ENCODE assay signal across 1 cellular context in the genomic region with DNA sequence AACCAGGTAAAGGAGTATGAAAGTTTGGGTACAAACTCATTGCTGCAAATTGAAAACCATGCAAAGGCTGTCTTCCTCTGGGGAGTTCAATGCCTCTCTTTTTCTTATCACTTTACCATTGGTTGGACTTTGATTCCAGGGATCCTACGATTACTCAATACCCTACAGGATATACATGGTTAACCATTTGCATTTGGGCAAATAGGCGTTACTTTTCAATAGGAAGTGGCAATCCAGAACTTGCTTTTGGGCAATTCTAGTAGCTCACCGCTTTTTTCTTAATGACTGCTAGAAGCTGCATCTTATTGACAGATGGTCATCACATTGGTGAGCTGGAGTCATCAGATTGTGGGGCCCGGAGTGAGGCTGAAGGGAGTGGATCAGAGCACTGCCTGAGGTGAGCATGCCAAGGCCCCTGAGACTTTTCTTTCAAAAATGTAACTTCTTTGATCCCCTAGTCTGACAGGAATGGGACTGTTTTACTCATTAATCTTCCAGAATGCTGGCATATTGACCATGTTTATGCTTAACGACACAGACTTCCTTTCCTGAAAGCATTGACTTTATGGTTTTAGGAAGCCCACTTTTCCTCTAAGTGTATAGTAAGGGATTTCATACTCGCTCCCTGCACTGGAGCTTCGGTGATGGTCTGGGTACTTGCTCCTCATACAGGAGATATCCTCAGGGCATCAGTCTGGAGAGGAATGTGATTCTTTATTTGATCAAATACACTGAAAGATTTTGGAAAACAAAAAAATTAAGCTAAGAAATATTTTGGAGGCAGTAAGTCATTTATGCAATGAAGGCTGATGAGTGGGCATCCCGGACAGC.
TF ChIP-seq lines count a peak whose summit lies in the region.

A gene (plus strand): TSS at position 270 of the 831 bp plus-strand sequence. CDS start 13,039 bp downstream, outside the sequence.

TF ChIP-seq in HepG2, 621 proteins besides CTCF, POLR2A, EP300 and RAD21 (continued from another document and continues in another):
- TF ChIP-seq, protein P1, sequence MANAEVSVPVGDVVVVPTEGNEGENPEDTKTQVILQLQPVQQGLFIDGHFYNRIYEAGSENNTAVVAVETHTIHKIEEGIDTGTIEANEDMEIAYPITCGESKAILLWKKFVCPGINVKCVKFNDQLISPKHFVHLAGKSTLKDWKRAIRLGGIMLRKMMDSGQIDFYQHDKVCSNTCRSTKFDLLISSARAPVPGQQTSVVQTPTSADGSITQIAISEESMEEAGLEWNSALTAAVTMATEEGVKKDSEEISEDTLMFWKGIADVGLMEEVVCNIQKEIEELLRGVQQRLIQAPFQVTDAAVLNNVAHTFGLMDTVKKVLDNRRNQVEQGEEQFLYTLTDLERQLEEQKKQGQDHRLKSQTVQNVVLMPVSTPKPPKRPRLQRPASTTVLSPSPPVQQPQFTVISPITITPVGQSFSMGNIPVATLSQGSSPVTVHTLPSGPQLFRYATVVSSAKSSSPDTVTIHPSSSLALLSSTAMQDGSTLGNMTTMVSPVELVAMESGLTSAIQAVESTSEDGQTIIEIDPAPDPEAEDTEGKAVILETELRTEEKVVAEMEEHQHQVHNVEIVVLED (CRISPR knock-in tag; IDR thresholded peaks at IDR 0.05; ENCODE audit: borderline replicate concordance), result no peak; the same call in 1 of the 2 replicates
- TF ChIP-seq, protein P2, sequence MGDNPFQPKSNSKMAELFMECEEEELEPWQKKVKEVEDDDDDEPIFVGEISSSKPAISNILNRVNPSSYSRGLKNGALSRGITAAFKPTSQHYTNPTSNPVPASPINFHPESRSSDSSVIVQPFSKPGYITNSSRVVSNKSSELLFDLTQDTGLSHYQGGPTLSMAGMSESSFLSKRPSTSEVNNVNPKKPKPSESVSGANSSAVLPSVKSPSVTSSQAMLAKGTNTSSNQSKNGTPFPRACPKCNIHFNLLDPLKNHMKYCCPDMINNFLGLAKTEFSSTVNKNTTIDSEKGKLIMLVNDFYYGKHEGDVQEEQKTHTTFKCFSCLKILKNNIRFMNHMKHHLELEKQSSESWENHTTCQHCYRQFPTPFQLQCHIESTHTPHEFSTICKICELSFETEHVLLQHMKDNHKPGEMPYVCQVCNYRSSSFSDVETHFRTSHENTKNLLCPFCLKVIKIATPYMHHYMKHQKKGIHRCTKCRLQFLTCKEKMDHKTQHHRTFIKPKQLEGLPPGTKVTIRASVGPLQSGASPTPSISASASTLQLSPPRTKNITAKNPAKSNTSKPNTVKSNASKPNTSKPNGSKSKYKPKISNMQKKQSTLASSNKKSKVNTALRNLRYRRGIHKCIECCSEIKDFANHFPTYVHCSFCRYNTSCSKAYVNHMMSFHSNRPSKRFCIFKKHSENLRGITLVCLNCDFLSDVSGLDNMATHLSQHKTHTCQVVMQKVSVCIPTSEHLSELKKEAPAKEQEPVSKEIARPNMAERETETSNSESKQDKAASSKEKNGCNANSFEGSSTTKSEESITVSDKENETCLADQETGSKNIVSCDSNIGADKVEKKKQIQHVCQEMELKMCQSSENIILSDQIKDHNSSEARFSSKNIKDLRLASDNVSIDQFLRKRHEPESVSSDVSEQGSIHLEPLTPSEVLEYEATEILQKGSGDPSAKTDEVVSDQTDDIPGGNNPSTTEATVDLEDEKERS (CRISPR knock-in tag; IDR thresholded peaks at IDR 0.05), result no peak
- TF ChIP-seq ZNF557 (CRISPR knock-in tag; IDR thresholded peaks at IDR 0.05) (no peak; the same call in 1 of the 2 replicates), ZNF207 (IDR thresholded peaks at IDR 0.05; ENCODE audit: borderline replicate concordance) (no peak), TARDBP (CRISPR knock-in tag; IDR thresholded peaks at IDR 0.05) (peak; percentile 81), ZNF431 (CRISPR knock-in tag; IDR thresholded peaks at IDR 0.05; ENCODE audit: borderline replicate concordance, low read depth) (no peak), ZNF75D (CRISPR knock-in tag; IDR thresholded peaks at IDR 0.05; ENCODE audit: borderline replicate concordance) (no peak), REPIN1 (CRISPR knock-in tag; IDR thresholded peaks at IDR 0.05; ENCODE audit: borderline replicate concordance, low read depth) (no peak; the same call in 1 of the 2 replicates), ZMYM3 (CRISPR knock-in tag; IDR thresholded peaks at IDR 0.05) (peak; percentile 34; the same call in 1 of the 2 replicates), NR2F2 (IDR thresholded peaks at IDR 0.05; ENCODE audit: borderline replicate concordance, low read depth) (peak; percentile 47; the same call in 1 of the 2 replicates), GTF3A (CRISPR knock-in tag; conservative IDR thresholded peaks at IDR 0.05) (no peak), TOPORS (CRISPR knock-in tag; IDR thresholded peaks at IDR 0.05) (no peak), ZNF546 (CRISPR knock-in tag; conservative IDR thresholded peaks at IDR 0.05) (no peak), ZNF713 (CRISPR knock-in tag; IDR thresholded peaks at IDR 0.05) (no peak), KDM1A (CRISPR knock-in tag; IDR thresholded peaks at IDR 0.05) (no peak), ZEB1 (IDR thresholded peaks at IDR 0.05; ENCODE audit: insufficient replicate concordance, low read depth) (peak; percentile 54), ZBTB7B (CRISPR knock-in tag; IDR thresholded peaks at IDR 0.05) (peak; percentile 27; the same call in 1 of the 2 replicates), TMF1 (CRISPR knock-in tag; IDR thresholded peaks at IDR 0.05; ENCODE audit: low read depth) (no peak), PLRG1 (conservative IDR thresholded peaks at IDR 0.05) (no peak), SCMH1 (CRISPR knock-in tag; IDR thresholded peaks at IDR 0.05; ENCODE audit: borderline replicate concordance) (no peak), ZNF30 (CRISPR knock-in tag; IDR thresholded peaks at IDR 0.05) (no peak), MIXL1 (CRISPR knock-in tag; IDR thresholded peaks at IDR 0.05) (peak; percentile 91; the same call in 1 of the 2 replicates), ZNF570 (CRISPR knock-in tag; IDR thresholded peaks at IDR 0.05; ENCODE audit: borderline replicate concordance) (no peak), PAX8 (CRISPR knock-in tag; IDR thresholded peaks at IDR 0.05; ENCODE audit: borderline replicate concordance) (no peak), DMAP1 (CRISPR knock-in tag; IDR thresholded peaks at IDR 0.05) (peak; percentile 64; the same call in 1 of the 2 replicates), RFXAP (CRISPR knock-in tag; IDR thresholded peaks at IDR 0.05; ENCODE audit: borderline replicate concordance) (0 out of 2 replicates have a peak, but pooled peaks have one; percentile 19)
- TF ChIP-seq, protein P3, sequence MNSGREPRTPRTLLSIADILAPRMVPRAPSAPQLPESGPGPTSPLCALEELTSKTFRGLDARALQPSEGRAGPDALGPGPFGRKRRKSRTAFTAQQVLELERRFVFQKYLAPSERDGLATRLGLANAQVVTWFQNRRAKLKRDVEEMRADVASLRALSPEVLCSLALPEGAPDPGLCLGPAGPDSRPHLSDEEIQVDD (CRISPR knock-in tag; IDR thresholded peaks at IDR 0.05; ENCODE audit: borderline replicate concordance), result no peak
- TF ChIP-seq, protein P4, sequence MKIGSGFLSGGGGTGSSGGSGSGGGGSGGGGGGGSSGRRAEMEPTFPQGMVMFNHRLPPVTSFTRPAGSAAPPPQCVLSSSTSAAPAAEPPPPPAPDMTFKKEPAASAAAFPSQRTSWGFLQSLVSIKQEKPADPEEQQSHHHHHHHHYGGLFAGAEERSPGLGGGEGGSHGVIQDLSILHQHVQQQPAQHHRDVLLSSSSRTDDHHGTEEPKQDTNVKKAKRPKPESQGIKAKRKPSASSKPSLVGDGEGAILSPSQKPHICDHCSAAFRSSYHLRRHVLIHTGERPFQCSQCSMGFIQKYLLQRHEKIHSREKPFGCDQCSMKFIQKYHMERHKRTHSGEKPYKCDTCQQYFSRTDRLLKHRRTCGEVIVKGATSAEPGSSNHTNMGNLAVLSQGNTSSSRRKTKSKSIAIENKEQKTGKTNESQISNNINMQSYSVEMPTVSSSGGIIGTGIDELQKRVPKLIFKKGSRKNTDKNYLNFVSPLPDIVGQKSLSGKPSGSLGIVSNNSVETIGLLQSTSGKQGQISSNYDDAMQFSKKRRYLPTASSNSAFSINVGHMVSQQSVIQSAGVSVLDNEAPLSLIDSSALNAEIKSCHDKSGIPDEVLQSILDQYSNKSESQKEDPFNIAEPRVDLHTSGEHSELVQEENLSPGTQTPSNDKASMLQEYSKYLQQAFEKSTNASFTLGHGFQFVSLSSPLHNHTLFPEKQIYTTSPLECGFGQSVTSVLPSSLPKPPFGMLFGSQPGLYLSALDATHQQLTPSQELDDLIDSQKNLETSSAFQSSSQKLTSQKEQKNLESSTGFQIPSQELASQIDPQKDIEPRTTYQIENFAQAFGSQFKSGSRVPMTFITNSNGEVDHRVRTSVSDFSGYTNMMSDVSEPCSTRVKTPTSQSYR (CRISPR knock-in tag; IDR thresholded peaks at IDR 0.05; ENCODE audit: borderline replicate concordance), result no peak; the same call in 1 of the 2 replicates
- TF ChIP-seq, protein P5, sequence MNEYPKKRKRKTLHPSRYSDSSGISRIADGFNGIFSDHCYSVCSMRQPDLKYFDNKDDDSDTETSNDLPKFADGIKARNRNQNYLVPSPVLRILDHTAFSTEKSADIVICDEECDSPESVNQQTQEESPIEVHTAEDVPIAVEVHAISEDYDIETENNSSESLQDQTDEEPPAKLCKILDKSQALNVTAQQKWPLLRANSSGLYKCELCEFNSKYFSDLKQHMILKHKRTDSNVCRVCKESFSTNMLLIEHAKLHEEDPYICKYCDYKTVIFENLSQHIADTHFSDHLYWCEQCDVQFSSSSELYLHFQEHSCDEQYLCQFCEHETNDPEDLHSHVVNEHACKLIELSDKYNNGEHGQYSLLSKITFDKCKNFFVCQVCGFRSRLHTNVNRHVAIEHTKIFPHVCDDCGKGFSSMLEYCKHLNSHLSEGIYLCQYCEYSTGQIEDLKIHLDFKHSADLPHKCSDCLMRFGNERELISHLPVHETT (CRISPR knock-in tag; conservative IDR thresholded peaks at IDR 0.05), result no peak
- TF ChIP-seq, protein P6, sequence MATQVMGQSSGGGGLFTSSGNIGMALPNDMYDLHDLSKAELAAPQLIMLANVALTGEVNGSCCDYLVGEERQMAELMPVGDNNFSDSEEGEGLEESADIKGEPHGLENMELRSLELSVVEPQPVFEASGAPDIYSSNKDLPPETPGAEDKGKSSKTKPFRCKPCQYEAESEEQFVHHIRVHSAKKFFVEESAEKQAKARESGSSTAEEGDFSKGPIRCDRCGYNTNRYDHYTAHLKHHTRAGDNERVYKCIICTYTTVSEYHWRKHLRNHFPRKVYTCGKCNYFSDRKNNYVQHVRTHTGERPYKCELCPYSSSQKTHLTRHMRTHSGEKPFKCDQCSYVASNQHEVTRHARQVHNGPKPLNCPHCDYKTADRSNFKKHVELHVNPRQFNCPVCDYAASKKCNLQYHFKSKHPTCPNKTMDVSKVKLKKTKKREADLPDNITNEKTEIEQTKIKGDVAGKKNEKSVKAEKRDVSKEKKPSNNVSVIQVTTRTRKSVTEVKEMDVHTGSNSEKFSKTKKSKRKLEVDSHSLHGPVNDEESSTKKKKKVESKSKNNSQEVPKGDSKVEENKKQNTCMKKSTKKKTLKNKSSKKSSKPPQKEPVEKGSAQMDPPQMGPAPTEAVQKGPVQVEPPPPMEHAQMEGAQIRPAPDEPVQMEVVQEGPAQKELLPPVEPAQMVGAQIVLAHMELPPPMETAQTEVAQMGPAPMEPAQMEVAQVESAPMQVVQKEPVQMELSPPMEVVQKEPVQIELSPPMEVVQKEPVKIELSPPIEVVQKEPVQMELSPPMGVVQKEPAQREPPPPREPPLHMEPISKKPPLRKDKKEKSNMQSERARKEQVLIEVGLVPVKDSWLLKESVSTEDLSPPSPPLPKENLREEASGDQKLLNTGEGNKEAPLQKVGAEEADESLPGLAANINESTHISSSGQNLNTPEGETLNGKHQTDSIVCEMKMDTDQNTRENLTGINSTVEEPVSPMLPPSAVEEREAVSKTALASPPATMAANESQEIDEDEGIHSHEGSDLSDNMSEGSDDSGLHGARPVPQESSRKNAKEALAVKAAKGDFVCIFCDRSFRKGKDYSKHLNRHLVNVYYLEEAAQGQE (IDR thresholded peaks at IDR 0.05; ENCODE audit: borderline replicate concordance in 1 of 2, low read depth in 1 of 2, low read length in 2 of 2), result no peak
- TF ChIP-seq, protein P7, sequence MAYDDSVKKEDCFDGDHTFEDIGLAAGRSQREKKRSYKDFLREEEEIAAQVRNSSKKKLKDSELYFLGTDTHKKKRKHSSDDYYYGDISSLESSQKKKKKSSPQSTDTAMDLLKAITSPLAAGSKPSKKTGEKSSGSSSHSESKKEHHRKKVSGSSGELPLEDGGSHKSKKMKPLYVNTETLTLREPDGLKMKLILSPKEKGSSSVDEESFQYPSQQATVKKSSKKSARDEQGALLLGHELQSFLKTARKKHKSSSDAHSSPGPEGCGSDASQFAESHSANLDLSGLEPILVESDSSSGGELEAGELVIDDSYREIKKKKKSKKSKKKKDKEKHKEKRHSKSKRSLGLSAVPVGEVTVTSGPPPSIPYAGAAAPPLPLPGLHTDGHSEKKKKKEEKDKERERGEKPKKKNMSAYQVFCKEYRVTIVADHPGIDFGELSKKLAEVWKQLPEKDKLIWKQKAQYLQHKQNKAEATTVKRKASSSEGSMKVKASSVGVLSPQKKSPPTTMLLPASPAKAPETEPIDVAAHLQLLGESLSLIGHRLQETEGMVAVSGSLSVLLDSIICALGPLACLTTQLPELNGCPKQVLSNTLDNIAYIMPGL (CRISPR knock-in tag; IDR thresholded peaks at IDR 0.05; ENCODE audit: borderline replicate concordance in 1 of 2, low read depth in 1 of 2), result peak in 1 of 2 experiments; percentile 36; a peak in 1 of 4 replicates
- TF ChIP-seq, protein P8, sequence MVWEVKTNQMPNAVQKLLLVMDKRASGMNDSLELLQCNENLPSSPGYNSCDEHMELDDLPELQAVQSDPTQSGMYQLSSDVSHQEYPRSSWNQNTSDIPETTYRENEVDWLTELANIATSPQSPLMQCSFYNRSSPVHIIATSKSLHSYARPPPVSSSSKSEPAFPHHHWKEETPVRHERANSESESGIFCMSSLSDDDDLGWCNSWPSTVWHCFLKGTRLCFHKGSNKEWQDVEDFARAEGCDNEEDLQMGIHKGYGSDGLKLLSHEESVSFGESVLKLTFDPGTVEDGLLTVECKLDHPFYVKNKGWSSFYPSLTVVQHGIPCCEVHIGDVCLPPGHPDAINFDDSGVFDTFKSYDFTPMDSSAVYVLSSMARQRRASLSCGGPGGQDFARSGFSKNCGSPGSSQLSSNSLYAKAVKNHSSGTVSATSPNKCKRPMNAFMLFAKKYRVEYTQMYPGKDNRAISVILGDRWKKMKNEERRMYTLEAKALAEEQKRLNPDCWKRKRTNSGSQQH (CRISPR knock-in tag; IDR thresholded peaks at IDR 0.05; ENCODE audit: low read depth), result no peak
- TF ChIP-seq, protein P9, sequence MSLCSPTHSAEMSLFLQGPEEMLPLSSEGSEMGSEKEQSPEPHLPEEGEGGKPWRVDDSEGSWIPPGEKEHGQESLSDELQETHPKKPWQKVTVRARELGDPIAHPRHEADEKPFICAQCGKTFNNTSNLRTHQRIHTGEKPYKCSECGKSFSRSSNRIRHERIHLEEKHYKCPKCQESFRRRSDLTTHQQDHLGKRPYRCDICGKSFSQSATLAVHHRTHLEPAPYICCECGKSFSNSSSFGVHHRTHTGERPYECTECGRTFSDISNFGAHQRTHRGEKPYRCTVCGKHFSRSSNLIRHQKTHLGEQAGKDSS (CRISPR knock-in tag; IDR thresholded peaks at IDR 0.05; ENCODE audit: borderline replicate concordance, low read depth), result no peak
